ENCODE assay signal across 14 cellular contexts in genomic region chr16:10368984-10369551, GRCh38. TPM values are rescaled to one million over a fixed set of nuclear protein-coding genes. Genes with fewer than 3 reads are reported as not detected.
A peak's percentile ranks its signal among the peaks of the same experiment; 100 is the strongest.
DNase-seq lines count a peak whose midpoint lies in the region; ATAC-seq and TF ChIP-seq lines count a peak whose summit lies in the region.
"Had no signal": no experiment of that assay in that cellular context is flagged by ENCODE, and none has a peak within 500 bp of the region (broad histone marks: within the 10 kb centered on the region; RNA-seq: fewer than 3 reads in every experiment).

No MANE protein-coding gene starts in this region.

- H3K27ac ChIP-seq in foreskin keratinocyte = no peak overlapping the region

- H3K9me3 Mint-ChIP-seq in stimulated activated effector memory CD8-positive, alpha-beta T cell treated with anti-CD3 and anti-CD28 coated beads, Interleukin-12 subunit alpha, Interleukin-12 subunit beta, amount 100 ng/mL, for 72 hours = no peaks in the 10 kb centered on the region
- peaks cover 4% of the 10 kb centered on the region for H3K9me3 Mint-ChIP-seq in activated T-helper 17 cell treated with anti-CD3 and anti-CD28 coated beads, Interleukin-2, amount 50 U/mL, for 72 hours
- H3K9me3 Mint-ChIP-seq: dendritic cell treated with granulocyte-macrophage colony-stimulating factor and Interleukin-4, amounts not matched to agents 40 ng/mL and 50 ng/mL, for 4 days; type B pancreatic cell had no signal

- DNase-seq in NCI-H82 (lab: John Stamatoyannopoulos, UW) (peak; percentile 4), NCI-H82 treated with DMSO at 0.1 percent for 48 hours (lab: John Stamatoyannopoulos, UW; ENCODE audit: unreplicated experiment) (no peak), RKO (ENCODE audit: low spot score) (peak; percentile 11), foreskin keratinocyte (peak; percentile 54 to 77), NCI-H2227 (lab: John Stamatoyannopoulos, UW; ENCODE audit: unreplicated experiment) (no peak)
- no peak for DNase-seq in stimulated activated effector memory CD8-positive, alpha-beta T cell treated with anti-CD3 and anti-CD28 coated beads, Interleukin-12 subunit alpha, Interleukin-12 subunit beta, amount 100 ng/mL, for 72 hours (ENCODE audit: low spot score in 2 of 2)
- DNase-seq: activated naive CD8-positive, alpha-beta T cell treated with anti-CD3 and anti-CD28 coated beads, Interleukin-2, amount 10 ng/mL, durations not matched to agents 7 days and 5 days; DMS79; left colon; NCI-H2171 treated with DMSO at 0.1 percent for 48 hours had no signal

- no peaks in the 10 kb centered on the region for H3K27me3 Mint-ChIP-seq in activated T-helper 17 cell treated with anti-CD3 and anti-CD28 coated beads, Interleukin-2, amount 50 U/mL, for 72 hours
- H3K27me3 Mint-ChIP-seq: activated naive CD8-positive, alpha-beta T cell treated with anti-CD3 and anti-CD28 coated beads, Interleukin-2, amount 10 ng/mL, durations not matched to agents 7 days and 5 days; dendritic cell treated with granulocyte-macrophage colony-stimulating factor and Interleukin-4, amounts not matched to agents 40 ng/mL and 50 ng/mL, for 4 days; type B pancreatic cell had no signal

- no peaks in the 10 kb centered on the region for H3K36me3 Mint-ChIP-seq in stimulated activated effector memory CD8-positive, alpha-beta T cell treated with anti-CD3 and anti-CD28 coated beads, Interleukin-12 subunit alpha, Interleukin-12 subunit beta, amount 100 ng/mL, for 72 hours
- H3K36me3 Mint-ChIP-seq in activated T-helper 17 cell treated with anti-CD3 and anti-CD28 coated beads, Interleukin-2, amount 50 U/mL, for 72 hours (ENCODE audit: low read depth) = no peaks in the 10 kb centered on the region
- H3K36me3 Mint-ChIP-seq: activated naive CD8-positive, alpha-beta T cell treated with anti-CD3 and anti-CD28 coated beads, Interleukin-2, amount 10 ng/mL, durations not matched to agents 7 days and 5 days; type B pancreatic cell had no signal

- no peaks in the 10 kb centered on the region for H3K4me1 Mint-ChIP-seq in stimulated activated effector memory CD8-positive, alpha-beta T cell treated with anti-CD3 and anti-CD28 coated beads, Interleukin-12 subunit alpha, Interleukin-12 subunit beta, amount 100 ng/mL, for 72 hours
- H3K4me1 Mint-ChIP-seq in activated T-helper 17 cell treated with anti-CD3 and anti-CD28 coated beads, Interleukin-2, amount 50 U/mL, for 72 hours = no peaks in the 10 kb centered on the region
- H3K4me1 Mint-ChIP-seq: activated naive CD8-positive, alpha-beta T cell treated with anti-CD3 and anti-CD28 coated beads, Interleukin-2, amount 10 ng/mL, durations not matched to agents 7 days and 5 days had no signal

- peak; percentile 38 for TF ChIP-seq CTCF in foreskin keratinocyte (conservative IDR thresholded peaks at IDR 0.05)

- no peaks in the 10 kb centered on the region for H3K27me3 ChIP-seq in foreskin keratinocyte

- H3K4me1 ChIP-seq in foreskin keratinocyte = no peaks in the 10 kb centered on the region

- no peak overlapping the region for H3K4me3 Mint-ChIP-seq in stimulated activated effector memory CD8-positive, alpha-beta T cell treated with anti-CD3 and anti-CD28 coated beads, Interleukin-12 subunit alpha, Interleukin-12 subunit beta, amount 100 ng/mL, for 72 hours
- H3K4me3 Mint-ChIP-seq in activated T-helper 17 cell treated with anti-CD3 and anti-CD28 coated beads, Interleukin-2, amount 50 U/mL, for 72 hours = no peak overlapping the region
- H3K4me3 Mint-ChIP-seq: activated naive CD8-positive, alpha-beta T cell treated with anti-CD3 and anti-CD28 coated beads, Interleukin-2, amount 10 ng/mL, durations not matched to agents 7 days and 5 days; dendritic cell treated with granulocyte-macrophage colony-stimulating factor and Interleukin-4, amounts not matched to agents 40 ng/mL and 50 ng/mL, for 4 days; type B pancreatic cell had no signal

- ATAC-seq in foreskin keratinocyte = peak; percentile 40
- no peak for ATAC-seq in stimulated activated effector memory CD8-positive, alpha-beta T cell treated with anti-CD3 and anti-CD28 coated beads, Interleukin-12 subunit alpha, Interleukin-12 subunit beta, amount 100 ng/mL, for 72 hours
- no peak for ATAC-seq in HG03439 (IDR thresholded peaks at IDR 0.05; ENCODE audit: unreplicated experiment)
- no peak for ATAC-seq in activated T-helper 17 cell treated with anti-CD3 and anti-CD28 coated beads, Interleukin-2, amount 50 U/mL, for 72 hours (replicated peaks)
- ATAC-seq: left colon had no signal

- H3K27ac Mint-ChIP-seq in stimulated activated effector memory CD8-positive, alpha-beta T cell treated with anti-CD3 and anti-CD28 coated beads, Interleukin-12 subunit alpha, Interleukin-12 subunit beta, amount 100 ng/mL, for 72 hours = peak overlapping the region; percentile 32
- no peak overlapping the region for H3K27ac Mint-ChIP-seq in activated T-helper 17 cell treated with anti-CD3 and anti-CD28 coated beads, Interleukin-2, amount 50 U/mL, for 72 hours
- H3K27ac Mint-ChIP-seq: activated naive CD8-positive, alpha-beta T cell treated with anti-CD3 and anti-CD28 coated beads, Interleukin-2, amount 10 ng/mL, durations not matched to agents 7 days and 5 days; dendritic cell treated with granulocyte-macrophage colony-stimulating factor and Interleukin-4, amounts not matched to agents 40 ng/mL and 50 ng/mL, for 4 days; type B pancreatic cell had no signal

RNA-seq across cellular contexts. Expression of gene ATF7IP2, which starts 16.8 kb away (rescaled TPM):
- total RNA-seq in foreskin keratinocyte = 4.4 and 4.7 TPM in 2 replicates
- polyA plus RNA-seq in foreskin keratinocyte = 3.1 and 3.3 TPM in 2 replicates
- total RNA-seq in activated T-helper 17 cell treated with anti-CD3 and anti-CD28 coated beads, Interleukin-2, amount 50 U/mL, for 72 hours = 10 to 100 TPM; 23.7 to 25.8 TPM

Comparison
In these comparisons a context has a peak if more than half of its experiments do, and no peak if none do; other contexts are left out.
1. DNase-seq: peak in NCI-H82 (single experiment), RKO (single experiment) and foreskin keratinocyte (2 of 2); none in NCI-H82 treated with DMSO at 0.1 percent for 48 hours (single experiment), stimulated activated effector memory CD8-positive, alpha-beta T cell treated with anti-CD3 and anti-CD28 coated beads, Interleukin-12 subunit alpha, Interleukin-12 subunit beta, amount 100 ng/mL, for 72 hours (0 of 2) and NCI-H2227 (single experiment).